In the genomic region with DNA sequence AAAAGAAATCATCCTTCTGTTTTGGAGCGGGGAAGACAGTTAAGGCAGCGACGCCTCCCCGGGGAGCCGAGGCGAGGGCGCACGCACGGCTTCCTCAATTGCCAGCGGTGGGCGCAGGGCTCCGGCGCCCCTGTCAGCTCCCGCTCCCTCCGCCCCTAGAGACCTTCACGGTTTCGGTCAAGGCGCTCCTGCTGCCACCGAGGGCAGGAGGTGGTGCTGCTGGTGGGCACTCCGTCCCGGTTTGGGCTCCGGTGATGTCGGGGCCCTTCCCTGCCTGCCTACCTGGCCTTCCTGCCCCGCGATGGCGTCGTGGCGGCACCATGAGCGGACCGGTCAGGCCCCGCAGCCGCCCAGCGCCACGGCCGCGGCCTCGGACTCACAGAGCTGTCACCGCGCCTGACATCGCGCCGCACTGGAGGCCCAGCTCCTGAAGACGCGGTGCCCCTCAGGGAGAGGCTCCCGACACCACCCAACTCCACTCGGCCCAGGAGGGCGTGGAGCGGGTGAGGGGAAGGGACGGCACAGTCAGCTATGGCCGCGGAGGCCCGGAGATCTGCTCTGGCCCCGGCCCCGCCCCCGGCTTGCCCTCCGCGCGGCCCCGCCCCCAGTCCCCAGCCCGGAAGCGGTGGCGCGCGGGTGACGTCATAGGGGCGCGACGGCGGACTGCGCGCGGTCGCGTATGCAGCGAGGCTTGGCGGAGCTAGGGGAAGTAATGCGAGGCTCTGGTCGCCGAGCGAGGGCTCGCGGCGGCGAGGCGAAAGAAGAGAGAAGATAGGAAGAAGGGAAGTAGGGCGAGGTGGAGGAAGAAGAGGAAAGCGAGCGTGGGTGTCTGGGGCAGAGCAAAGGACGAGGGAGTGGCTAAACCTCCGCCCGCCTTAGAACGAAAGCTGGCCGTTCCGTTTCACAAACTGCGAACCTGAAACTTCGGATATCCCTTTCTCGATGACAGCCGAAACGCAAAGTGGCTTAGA, we compare ENCODE assay signal across 8 cellular contexts. TPM values are rescaled to one million over a fixed set of nuclear protein-coding genes. Genes with fewer than 3 reads are reported as not detected.
A peak's percentile ranks its signal among the peaks of the same experiment; 100 is the strongest.
DNase-seq lines count a peak whose midpoint lies in the region; ATAC-seq and TF ChIP-seq lines count a peak whose summit lies in the region.

Gene SLC35F5 (minus strand): TSS at position 555 of the 971 bp plus-strand sequence. CDS start 233 bp downstream, at position 322.

- H3K4me1 Mint-ChIP-seq in activated CD4-positive, alpha-beta T cell treated with anti-CD3 and anti-CD28 coated beads, Interleukin-2, amount 10 ng/mL, durations not matched to agents 24 days and 14 days: peaks cover 21% of the 10 kb centered on the region

- peak within 1 kb of the TSS; percentile 80 to 95 (median 91) for H3K27ac ChIP-seq in BLaER1 treated with 17β-estradiol and CSF1 and Interleukin-3, amounts not matched to agents 10 nM and 100 nM
- peak within 1 kb of the TSS; percentile 99 for H3K27ac ChIP-seq in colonic mucosa

- peak within 1 kb of the TSS; percentile 78 to 95 (median 89) for H3K4me2 ChIP-seq in BLaER1 treated with 17β-estradiol and CSF1 and Interleukin-3, amounts not matched to agents 10 nM and 100 nM

- no peaks in the 10 kb centered on the region for H3K9me3 ChIP-seq in BLaER1 treated with 17β-estradiol and CSF1 and Interleukin-3, amounts not matched to agents 10 nM and 100 nM (replicated peaks in 1 of 11)
- no peaks in the 10 kb centered on the region for H3K9me3 ChIP-seq in colonic mucosa

- H3K27me3 Mint-ChIP-seq in activated CD4-positive, alpha-beta T cell treated with anti-CD3 and anti-CD28 coated beads, Interleukin-2, amount 10 ng/mL, durations not matched to agents 24 days and 14 days: no peaks in the 10 kb centered on the region

- intact Hi-C loops in activated CD4-positive, alpha-beta T cell treated with anti-CD3 and anti-CD28 coated beads, Interleukin-2, amount 10 ng/mL, durations not matched to agents 24 days and 14 days (cut with micrococcal nuclease): loop anchor here (1.0 to 5.0 kb wide), 4 partner anchors 36 to 221 kb away; partner anchors contain the start of gene ACTR3
- intact Hi-C loops in colonic mucosa (cut with DNase I): loop anchor here (10.0 kb wide), 1 partner anchor 138 kb away; the partner anchor contains the start of gene ACTR3

- TF ChIP-seq CTCF in colonic mucosa (IDR thresholded peaks at IDR 0.05): no peak

- H3K27me3 ChIP-seq in BLaER1 treated with 17β-estradiol and CSF1 and Interleukin-3, amounts not matched to agents 10 nM and 100 nM: no peaks in the 10 kb centered on the region
- H3K27me3 ChIP-seq in colonic mucosa: no peaks in the 10 kb centered on the region

- peaks cover 26 to 43% (median 40%) of the 10 kb centered on the region in 10 experiments for H3K4me1 ChIP-seq in BLaER1 treated with 17β-estradiol and CSF1 and Interleukin-3, amounts not matched to agents 10 nM and 100 nM
- no peaks in the 10 kb centered on the region for H3K4me1 ChIP-seq in colonic mucosa

- peak; percentile 82 for ATAC-seq in GM19351 (IDR thresholded peaks at IDR 0.05; ENCODE audit: unreplicated experiment)
- peak; percentile 85 for ATAC-seq in HG03520 (IDR thresholded peaks at IDR 0.05; ENCODE audit: unreplicated experiment)

- H3K9ac ChIP-seq in BLaER1 treated with 17β-estradiol and CSF1 and Interleukin-3, amounts not matched to agents 10 nM and 100 nM: peak within 1 kb of the TSS; percentile 92 to 98 (median 95)
- H3K9ac ChIP-seq in colonic mucosa (ENCODE audit: low read depth in 2 of 2, low read length in 2 of 2): peak within 1 kb of the TSS; percentile 88 to 99

- H3K27ac Mint-ChIP-seq in activated CD4-positive, alpha-beta T cell treated with anti-CD3 and anti-CD28 coated beads, Interleukin-2, amount 10 ng/mL, durations not matched to agents 24 days and 14 days: peak within 1 kb of the TSS; percentile 100

- peak within 1 kb of the TSS; percentile 93 for H3K4me3 Mint-ChIP-seq in activated CD4-positive, alpha-beta T cell treated with anti-CD3 and anti-CD28 coated beads, Interleukin-2, amount 10 ng/mL, durations not matched to agents 24 days and 14 days

- peak within 1 kb of the TSS; percentile 87 to 100 (median 97) for H3K4me3 ChIP-seq in BLaER1 treated with 17β-estradiol and CSF1 and Interleukin-3, amounts not matched to agents 10 nM and 100 nM
- peak within 1 kb of the TSS; percentile 98 for H3K4me3 ChIP-seq in colonic mucosa

- peaks cover 15% of the 10 kb centered on the region for H3K36me3 Mint-ChIP-seq in activated CD4-positive, alpha-beta T cell treated with anti-CD3 and anti-CD28 coated beads, Interleukin-2, amount 10 ng/mL, durations not matched to agents 24 days and 14 days (ENCODE audit: low read depth)

- H3K9me3 Mint-ChIP-seq in activated CD4-positive, alpha-beta T cell treated with anti-CD3 and anti-CD28 coated beads, Interleukin-2, amount 10 ng/mL, durations not matched to agents 24 days and 14 days: no peaks in the 10 kb centered on the region

- peaks cover 0 to 34% (median 11%) of the 10 kb centered on the region in 11 experiments; a peak in 11 of 22 replicates for H4K20me1 ChIP-seq in BLaER1 treated with 17β-estradiol and CSF1 and Interleukin-3, amounts not matched to agents 10 nM and 100 nM

- peaks cover 16 to 30% (median 24%) of the 10 kb centered on the region in 11 experiments; a peak in 21 of 22 replicates for H3K36me3 ChIP-seq in BLaER1 treated with 17β-estradiol and CSF1 and Interleukin-3, amounts not matched to agents 10 nM and 100 nM
- H3K36me3 ChIP-seq in colonic mucosa: no peaks in the 10 kb centered on the region

- DNase-seq in NCI-H526 treated with DMSO at 0.1 percent for 48 hours (lab: John Stamatoyannopoulos, UW) (peak; percentile 79), colonic mucosa (peak; percentile 94), left kidney (ENCODE audit: low read depth, low spot score) (peak; percentile 97)
- peak; percentile 99 for DNase-seq in activated CD4-positive, alpha-beta T cell treated with anti-CD3 and anti-CD28 coated beads, Interleukin-2, amount 10 ng/mL, durations not matched to agents 24 days and 14 days
- DNase-seq in stimulated activated CD4-positive, alpha-beta T cell treated with anti-CD3 and anti-CD28 coated beads, Interleukin-1b, Interleukin-23, amount 100 ng/mL, for 48 hours: peak; percentile 92

RNA-seq across cellular contexts. Expression of gene SLC35F5, which starts in this region (rescaled TPM):
- total RNA-seq in activated CD4-positive, alpha-beta T cell treated with anti-CD3 and anti-CD28 coated beads, Interleukin-2, amount 10 ng/mL, durations not matched to agents 24 days and 14 days: 24.1 and 25.1 TPM in 2 replicates
- total RNA-seq in colonic mucosa: 100 to 1,000 TPM in 1 of 2 donors, 10 to 100 TPM in 1; 85.1 to 121 TPM

Comparison
In these comparisons a context has a peak if more than half of its experiments do, and no peak if none do; other contexts are left out.
1. Peak in every context shown above with its lines: DNase-seq, ATAC-seq, H3K4me3 ChIP-seq and H3K27ac ChIP-seq.